Comparison of ENCODE assay signal across 16 cellular contexts in the genomic region with DNA sequence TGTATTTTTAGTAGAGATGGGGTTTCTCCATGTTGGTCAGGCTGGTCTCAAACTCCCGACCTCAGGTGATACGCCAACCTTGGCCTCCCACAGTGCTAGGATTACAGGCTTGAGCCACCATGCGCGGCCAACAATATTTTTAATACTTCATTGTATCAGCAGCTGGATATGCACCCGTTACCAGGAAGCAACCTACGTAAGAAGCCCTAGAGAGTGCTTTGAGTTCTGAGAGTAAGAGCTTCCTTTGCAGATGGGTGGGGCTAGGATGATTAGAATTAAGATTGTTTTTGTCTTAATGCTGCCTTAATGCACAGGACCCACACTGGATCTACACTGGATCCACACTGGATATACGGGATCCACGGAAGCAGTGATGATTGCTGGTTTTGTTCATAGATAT.
"Had no signal": no experiment of that assay in that cellular context is flagged by ENCODE, and none has a peak within 500 bp of the region (broad histone marks: within the 10 kb centered on the region; RNA-seq: fewer than 3 reads in every experiment).

No MANE protein-coding gene starts in this region.

- H3K4me1 ChIP-seq: ascending aorta, neural progenitor cell had no signal

- H3K27ac Mint-ChIP-seq: activated naive CD8-positive, alpha-beta T cell treated with anti-CD3 and anti-CD28 coated beads, Interleukin-2, amount 10 ng/mL, durations not matched to agents 7 days and 5 days; activated T-helper 2 cell treated with anti-CD3 and anti-CD28 coated beads, Interferon-gamma antibody, Interleukin-2, Interleukin-4, amounts not matched to agents 10 μg/mL and 5 μg/mL and 100 μg/mL, durations not matched to agents 14 hours and 24 hours and 36 hours; memory B cell; neural progenitor cell had no signal

- H3K36me3 ChIP-seq: ascending aorta, esophagus squamous epithelium, neural progenitor cell, pancreas, upper lobe of right lung had no signal

- H3K36me3 Mint-ChIP-seq: activated naive CD8-positive, alpha-beta T cell treated with anti-CD3 and anti-CD28 coated beads, Interleukin-2, amount 10 ng/mL, durations not matched to agents 7 days and 5 days; neural progenitor cell had no signal

- H3K4me3 Mint-ChIP-seq: activated naive CD8-positive, alpha-beta T cell treated with anti-CD3 and anti-CD28 coated beads, Interleukin-2, amount 10 ng/mL, durations not matched to agents 7 days and 5 days; memory B cell; neural progenitor cell had no signal

- H3K9me3 Mint-ChIP-seq: activated naive CD8-positive, alpha-beta T cell treated with anti-CD3 and anti-CD28 coated beads, Interleukin-2, amount 10 ng/mL, durations not matched to agents 7 days and 5 days; activated T-helper 2 cell treated with anti-CD3 and anti-CD28 coated beads, Interferon-gamma antibody, Interleukin-2, Interleukin-4, amounts not matched to agents 10 μg/mL and 5 μg/mL and 100 μg/mL, durations not matched to agents 14 hours and 24 hours and 36 hours; memory B cell had no signal

- H3K27me3 ChIP-seq: ascending aorta, esophagus squamous epithelium, neural progenitor cell, pancreas, upper lobe of right lung had no signal

- H3K4me1 Mint-ChIP-seq: memory B cell had no signal

- ATAC-seq: left lobe of liver; pancreas; stimulated activated naive CD8-positive, alpha-beta T cell treated with anti-CD3 and anti-CD28 coated beads, Interleukin-15, Interleukin-2, amounts not matched to agents 100 U/mL and 50 U/mL, for 24 hours had no signal

- H3K4me3 ChIP-seq: ascending aorta, esophagus squamous epithelium, neural progenitor cell, pancreas, upper lobe of right lung had no signal

- H2AFZ ChIP-seq: neural progenitor cell had no signal

- H3K4me2 ChIP-seq: neural progenitor cell had no signal

- DNase-seq: activated CD4-positive, alpha-beta T cell treated with anti-CD3 and anti-CD28 coated beads, Interleukin-2, amount 50 U/mL, for 1 hour; activated naive CD8-positive, alpha-beta T cell treated with anti-CD3 and anti-CD28 coated beads, Interleukin-2, amount 10 ng/mL, durations not matched to agents 7 days and 5 days; esophagus squamous epithelium; foreskin fibroblast; head of caudate nucleus; islet precursor cell; pancreas; stimulated activated CD4-positive, alpha-beta T cell treated with anti-CD3 and anti-CD28 coated beads, Interleukin-2, amount 100 ng/mL, for 48 hours; stimulated activated naive CD8-positive, alpha-beta T cell treated with anti-CD3 and anti-CD28 coated beads, Interleukin-15, Interleukin-2, amounts not matched to agents 100 U/mL and 50 U/mL, for 24 hours; T1000; upper lobe of right lung had no signal

- H3K9me3 ChIP-seq: esophagus squamous epithelium, pancreas, upper lobe of right lung had no signal

- H3K27ac ChIP-seq: ascending aorta, neural progenitor cell, upper lobe of right lung had no signal
